Comparison of ENCODE assay signal across 1 cellular context in the genomic region with DNA sequence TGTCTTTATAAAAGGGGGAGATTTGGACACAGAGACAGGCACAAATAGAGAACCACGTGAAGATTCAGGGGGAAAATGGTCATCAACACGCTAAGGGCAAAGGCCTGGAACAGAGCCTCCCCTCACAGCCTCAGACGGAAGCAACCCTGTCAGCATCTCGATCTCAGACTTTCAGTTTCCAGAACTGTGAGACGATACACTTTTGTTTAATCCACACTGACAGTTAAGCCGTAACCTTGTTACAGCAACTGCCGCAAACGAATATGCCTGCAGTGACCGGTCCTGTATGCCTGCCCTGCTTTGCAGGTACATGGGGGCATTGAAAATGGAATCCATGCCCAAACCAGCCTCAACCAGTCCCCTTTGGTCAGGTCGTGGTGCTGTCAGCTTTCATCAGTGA.
TF ChIP-seq lines count a peak whose summit lies in the region.

No MANE protein-coding gene starts in this region.

TF ChIP-seq in H1, 55 proteins besides CTCF, POLR2A, EP300 and RAD21:
- TF ChIP-seq TBP (IDR thresholded peaks at IDR 0.05; ENCODE audit: low read depth, low read length) = no peak
- no peak for TF ChIP-seq NRF1 (IDR thresholded peaks at IDR 0.05; ENCODE audit: low read depth, low read length)
- TF ChIP-seq POU5F1 (IDR thresholded peaks at IDR 0.05; ENCODE audit: low read depth, low read length) = no peak
- TF ChIP-seq GTF2F1 (IDR thresholded peaks at IDR 0.05; ENCODE audit: borderline replicate concordance, low read depth, low read length) = no peak
- no peak for TF ChIP-seq BACH1 (IDR thresholded peaks at IDR 0.05; ENCODE audit: low read length)
- TF ChIP-seq CREB1 (IDR thresholded peaks at IDR 0.05) = no peak
- no peak for TF ChIP-seq HDAC2 (IDR thresholded peaks at IDR 0.05; ENCODE audit: borderline replicate concordance in 1 of 2, low read depth in 2 of 2, low read length in 2 of 2)
- TF ChIP-seq YY1 (IDR thresholded peaks at IDR 0.05; ENCODE audit: low read depth, low read length) = no peak
- no peak for TF ChIP-seq SUZ12 (IDR thresholded peaks at IDR 0.05; ENCODE audit: low read length)
- TF ChIP-seq NANOG (IDR thresholded peaks at IDR 0.05; ENCODE audit: insufficient read depth, low read depth, low read length, poor library complexity, severe bottlenecking) = no peak
- TF ChIP-seq ZNF274 (IDR thresholded peaks at IDR 0.05; ENCODE audit: borderline replicate concordance, extremely low read depth, low read length) = no peak
- TF ChIP-seq RBBP5 (IDR thresholded peaks at IDR 0.05; ENCODE audit: borderline replicate concordance, low read depth, low read length) = no peak
- TF ChIP-seq, protein P1, sequence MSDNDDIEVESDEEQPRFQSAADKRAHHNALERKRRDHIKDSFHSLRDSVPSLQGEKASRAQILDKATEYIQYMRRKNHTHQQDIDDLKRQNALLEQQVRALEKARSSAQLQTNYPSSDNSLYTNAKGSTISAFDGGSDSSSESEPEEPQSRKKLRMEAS (IDR thresholded peaks at IDR 0.05) = no peak
- no peak for TF ChIP-seq SIX5 (IDR thresholded peaks at IDR 0.05; ENCODE audit: low read depth, low read length)
